Comparison of ENCODE assay signal across 8 cellular contexts in the genomic region with DNA sequence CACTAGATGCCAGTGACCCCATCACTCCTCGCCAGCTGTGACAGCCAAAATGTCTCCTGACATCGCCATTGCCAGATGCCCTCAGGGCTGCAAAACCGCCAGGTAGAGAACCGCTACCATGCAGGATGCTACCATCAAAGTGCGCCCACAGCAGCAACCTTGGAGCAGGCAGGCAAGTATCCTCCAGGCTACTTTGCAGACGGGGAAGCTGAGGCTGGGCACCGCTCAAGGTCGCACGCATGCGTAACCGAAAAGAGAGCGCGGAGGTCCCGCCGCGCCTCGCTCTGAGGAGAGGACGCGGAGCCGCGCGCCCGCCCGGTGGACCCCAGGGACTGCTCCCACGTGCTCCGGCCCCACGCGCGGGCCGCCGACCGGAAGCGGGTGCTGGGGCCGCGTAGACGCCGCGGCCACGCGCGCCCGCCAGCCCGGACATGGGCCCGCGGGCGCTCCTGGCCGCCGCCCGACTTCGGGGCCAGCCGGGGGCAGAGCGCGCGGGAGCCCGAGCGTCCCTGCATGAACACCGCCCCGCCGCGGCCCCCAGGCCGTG. TPM values are rescaled to one million over a fixed set of nuclear protein-coding genes. Genes with fewer than 3 reads are reported as not detected.
A peak's percentile ranks its signal among the peaks of the same experiment; 100 is the strongest.
DNase-seq lines count a peak whose midpoint lies in the region; ATAC-seq, FAIRE-seq and TF ChIP-seq lines count a peak whose summit lies in the region.

A gene with protein sequence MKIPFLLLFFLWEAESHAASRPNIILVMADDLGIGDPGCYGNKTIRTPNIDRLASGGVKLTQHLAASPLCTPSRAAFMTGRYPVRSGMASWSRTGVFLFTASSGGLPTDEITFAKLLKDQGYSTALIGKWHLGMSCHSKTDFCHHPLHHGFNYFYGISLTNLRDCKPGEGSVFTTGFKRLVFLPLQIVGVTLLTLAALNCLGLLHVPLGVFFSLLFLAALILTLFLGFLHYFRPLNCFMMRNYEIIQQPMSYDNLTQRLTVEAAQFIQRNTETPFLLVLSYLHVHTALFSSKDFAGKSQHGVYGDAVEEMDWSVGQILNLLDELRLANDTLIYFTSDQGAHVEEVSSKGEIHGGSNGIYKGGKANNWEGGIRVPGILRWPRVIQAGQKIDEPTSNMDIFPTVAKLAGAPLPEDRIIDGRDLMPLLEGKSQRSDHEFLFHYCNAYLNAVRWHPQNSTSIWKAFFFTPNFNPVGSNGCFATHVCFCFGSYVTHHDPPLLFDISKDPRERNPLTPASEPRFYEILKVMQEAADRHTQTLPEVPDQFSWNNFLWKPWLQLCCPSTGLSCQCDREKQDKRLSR (plus strand): TSS at position 282 of the 547 bp plus-strand sequence. CDS start 105,488 bp downstream, outside the sequence.

- peaks cover 13% of the 10 kb centered on the region for H3K4me1 Mint-ChIP-seq in activated naive CD4-positive, alpha-beta T cell treated with anti-CD3 and anti-CD28 coated beads for 36 hours (ENCODE audit: low read depth)

- peaks cover 0 to 22% (median 9%) of the 10 kb centered on the region in 3 donors for H3K4me1 ChIP-seq in pancreas

- no peaks in the 10 kb centered on the region for H3K9me3 ChIP-seq in pancreas

- no peaks in the 10 kb centered on the region for H3K36me3 ChIP-seq in pancreas

- no peaks in the 10 kb centered on the region for H3K27me3 ChIP-seq in pancreas

- TF ChIP-seq CTCF in pancreas (IDR thresholded peaks at IDR 0.05) = no peak

- intact Hi-C loops in activated naive CD4-positive, alpha-beta T cell treated with anti-CD3 and anti-CD28 coated beads for 36 hours (cut with micrococcal nuclease) = loop anchor here (2.0 to 5.0 kb wide), 2 partner anchors 15 to 80 kb away; no protein-coding TSS in a partner anchor
- intact Hi-C loops in Right ventricle myocardium superior (cut with DNase I) (no loop called here), pancreas (cut with DNase I) (no loop called here)

- peak; percentile 34 for ATAC-seq in HG02884 (IDR thresholded peaks at IDR 0.05; ENCODE audit: unreplicated experiment)
- ATAC-seq in Right ventricle myocardium superior (ENCODE audit: poor library complexity) = peak; percentile 67
- ATAC-seq in pancreas = peak; percentile 47 to 66 (median 50)

- peak within 1 kb of the TSS; percentile 79 for H3K4me3 Mint-ChIP-seq in activated naive CD4-positive, alpha-beta T cell treated with anti-CD3 and anti-CD28 coated beads for 36 hours

- peak within 1 kb of the TSS; percentile 66 to 93 (median 92) for H3K27ac ChIP-seq in pancreas

- FAIRE-seq in pancreas (lab: Jason Lieb, UNC) = no peak
- no peak for FAIRE-seq in urothelium cell line (lab: Jason Lieb, UNC)

- DNase-seq in NCI-H345 (lab: John Stamatoyannopoulos, UW) (peak; percentile 40), NCI-H345 treated with DMSO at 0.1 percent for 48 hours (lab: John Stamatoyannopoulos, UW; ENCODE audit: unreplicated experiment) (no peak), NCI-H774 (lab: John Stamatoyannopoulos, UW) (peak; percentile 14), Right ventricle myocardium superior (peak; percentile 58), pancreas (peak; percentile 9 to 79 (median 51)), urothelium cell line (ENCODE audit: low spot score) (peak; percentile 16)
- peak; percentile 27 for DNase-seq in activated naive CD4-positive, alpha-beta T cell treated with anti-CD3 and anti-CD28 coated beads for 36 hours

- H3K9me3 Mint-ChIP-seq in activated naive CD4-positive, alpha-beta T cell treated with anti-CD3 and anti-CD28 coated beads for 36 hours = no peaks in the 10 kb centered on the region

- 0% methylated on average over 25 to 60 of the region's 61 CpGs for WGBS in pancreas, 2 donors

- peak within 1 kb of the TSS; percentile 67 to 92 (median 80) for H3K4me3 ChIP-seq in pancreas

- H3K27me3 Mint-ChIP-seq in activated naive CD4-positive, alpha-beta T cell treated with anti-CD3 and anti-CD28 coated beads for 36 hours (ENCODE audit: low read depth) = no peaks in the 10 kb centered on the region

- H3K36me3 Mint-ChIP-seq in activated naive CD4-positive, alpha-beta T cell treated with anti-CD3 and anti-CD28 coated beads for 36 hours (ENCODE audit: low read depth) = no peaks in the 10 kb centered on the region

- CTCF ChIA-PET in activated naive CD4-positive, alpha-beta T cell treated with anti-CD3 and anti-CD28 coated beads for 36 hours (lab: Charles Lee) = no interaction called here

- peak within 1 kb of the TSS; percentile 86 for H3K27ac Mint-ChIP-seq in activated naive CD4-positive, alpha-beta T cell treated with anti-CD3 and anti-CD28 coated beads for 36 hours

RNA-seq across cellular contexts. Expression of the gene that starts here (rescaled TPM):
- under 1 TPM; 0.32 to 0.38 TPM for total RNA-seq in activated naive CD4-positive, alpha-beta T cell treated with anti-CD3 and anti-CD28 coated beads for 36 hours
- total RNA-seq in Right ventricle myocardium superior = 4.3 TPM
- total RNA-seq in pancreas = 1 to 10 TPM; 1.5 to 8.7 (median 3.3) TPM
- polyA plus RNA-seq in pancreas = 1 to 10 TPM; 1.1 to 1.6 TPM

Comparison
In these comparisons a context has a peak if more than half of its experiments do, and no peak if none do; other contexts are left out.
1. Peak in DNase-seq in activated naive CD4-positive, alpha-beta T cell treated with anti-CD3 and anti-CD28 coated beads for 36 hours; RNA of the gene not detected or under 1 TPM.